Comparison of ENCODE assay signal across 10 cellular contexts in genomic region chr14:105168093-105168420, GRCh38. TPM values are rescaled to one million over a fixed set of nuclear protein-coding genes. Genes with fewer than 3 reads are reported as not detected.
DNase-seq lines count a peak whose midpoint lies in the region; ATAC-seq and TF ChIP-seq lines count a peak whose summit lies in the region.
"Had no signal": no experiment of that assay in that cellular context is flagged by ENCODE, and none has a peak within 500 bp of the region (broad histone marks: within the 10 kb centered on the region; RNA-seq: fewer than 3 reads in every experiment).

No MANE protein-coding gene starts in this region.

- ATAC-seq in activated T-cell treated with anti-CD3 and anti-CD28 coated beads, Interleukin-2, amount 50 U/mL, for 72 hours (replicated peaks in 1 of 2): peak in 1 of 2 donors; percentile 1
- ATAC-seq in activated naive CD8-positive, alpha-beta T cell treated with anti-CD3 and anti-CD28 coated beads, Interleukin-2, amount 10 ng/mL, durations not matched to agents 7 days and 5 days (ENCODE audit: low read depth): no peak
- ATAC-seq in left lung: no peak
- ATAC-seq in thoracic aorta (ENCODE audit: insufficient number of reproducible peaks, low FRiP score, low read depth): no peak
- ATAC-seq in GM21528 (IDR thresholded peaks at IDR 0.05; ENCODE audit: low FRiP score, unreplicated experiment): no peak
- no peak for ATAC-seq in GM19324 (IDR thresholded peaks at IDR 0.05; ENCODE audit: low FRiP score, unreplicated experiment)

- H3K27me3 ChIP-seq in left lung (peaks cover 0 to 52% of the 10 kb centered on the region in 2 donors), thoracic aorta (replicated peaks; ENCODE audit: insufficient read depth) (no peaks in the 10 kb centered on the region)

- H3K4me1 ChIP-seq in left lung (peaks cover 16 to 36% of the 10 kb centered on the region in 2 donors), thoracic aorta (ENCODE audit: control insufficient read depth in 1 of 2, low read depth in 2 of 2) (peaks cover 12 to 29% of the 10 kb centered on the region in 2 donors)

- no peak overlapping the region for H3K27ac ChIP-seq in left lung
- H3K27ac ChIP-seq in thoracic aorta: no peak overlapping the region

- intact Hi-C loops in left lung (cut with DNase I): no loop called here

- POLR2A ChIA-PET in activated naive CD8-positive, alpha-beta T cell treated with anti-CD3 and anti-CD28 coated beads, Interleukin-2, amount 10 ng/mL, durations not matched to agents 7 days and 5 days (lab: Charles Lee): interaction anchor here (2.7 kb wide), 1 partner anchor 14 kb away, joined by 13 read pairs; no protein-coding TSS in a partner anchor

- peak overlapping the region; percentile 50 to 67 for H3K4me3 Mint-ChIP-seq in activated T-cell treated with anti-CD3 and anti-CD28 coated beads, Interleukin-2, amount 50 U/mL, for 72 hours
- peak overlapping the region; percentile 40 for H3K4me3 Mint-ChIP-seq in activated naive CD8-positive, alpha-beta T cell treated with anti-CD3 and anti-CD28 coated beads, Interleukin-2, amount 10 ng/mL, durations not matched to agents 7 days and 5 days

- H3K9me3 ChIP-seq in left lung (no peaks in the 10 kb centered on the region), thoracic aorta (no peaks in the 10 kb centered on the region)

- no peak for DNase-seq in activated T-cell treated with anti-CD3 and anti-CD28 coated beads, Interleukin-2, amount 50 U/mL, for 72 hours
- no peak for DNase-seq in activated T-cell treated with anti-CD3 and anti-CD28 coated beads, Interleukin-2, amount 50 U/mL, for 48 hours
- DNase-seq in activated naive CD8-positive, alpha-beta T cell treated with anti-CD3 and anti-CD28 coated beads, Interleukin-2, amount 10 ng/mL, durations not matched to agents 7 days and 5 days: no peak
- DNase-seq in left lung (no peak), thoracic aorta (ENCODE audit: low spot score) (no peak), mesenteric fat pad (ENCODE audit: low spot score) (no peak)
- DNase-seq: NCI-H187 treated with DMSO at 0.1 percent for 48 hours had no signal

- peaks cover 8% of the 10 kb centered on the region for H3K27me3 Mint-ChIP-seq in activated T-cell treated with anti-CD3 and anti-CD28 coated beads, Interleukin-2, amount 50 U/mL, for 72 hours (ENCODE audit: low read depth)
- peaks cover 17% of the 10 kb centered on the region for H3K27me3 Mint-ChIP-seq in activated naive CD8-positive, alpha-beta T cell treated with anti-CD3 and anti-CD28 coated beads, Interleukin-2, amount 10 ng/mL, durations not matched to agents 7 days and 5 days

- H3K4me1 Mint-ChIP-seq in activated T-cell treated with anti-CD3 and anti-CD28 coated beads, Interleukin-2, amount 50 U/mL, for 72 hours (ENCODE audit: low read depth): peaks cover 13% of the 10 kb centered on the region
- H3K4me1 Mint-ChIP-seq in activated naive CD8-positive, alpha-beta T cell treated with anti-CD3 and anti-CD28 coated beads, Interleukin-2, amount 10 ng/mL, durations not matched to agents 7 days and 5 days: peaks cover 6% of the 10 kb centered on the region

- H3K9me3 Mint-ChIP-seq in activated T-cell treated with anti-CD3 and anti-CD28 coated beads, Interleukin-2, amount 50 U/mL, for 72 hours: no peaks in the 10 kb centered on the region
- no peaks in the 10 kb centered on the region for H3K9me3 Mint-ChIP-seq in activated naive CD8-positive, alpha-beta T cell treated with anti-CD3 and anti-CD28 coated beads, Interleukin-2, amount 10 ng/mL, durations not matched to agents 7 days and 5 days
- H3K9me3 Mint-ChIP-seq: nephron progenitor cell had no signal

- H3K27ac Mint-ChIP-seq in activated T-cell treated with anti-CD3 and anti-CD28 coated beads, Interleukin-2, amount 50 U/mL, for 72 hours: no peak overlapping the region
- H3K27ac Mint-ChIP-seq in activated naive CD8-positive, alpha-beta T cell treated with anti-CD3 and anti-CD28 coated beads, Interleukin-2, amount 10 ng/mL, durations not matched to agents 7 days and 5 days: no peak overlapping the region
- H3K27ac Mint-ChIP-seq: nephron progenitor cell had no signal

- no peaks in the 10 kb centered on the region for H3K36me3 Mint-ChIP-seq in activated T-cell treated with anti-CD3 and anti-CD28 coated beads, Interleukin-2, amount 50 U/mL, for 72 hours (ENCODE audit: insufficient read depth in 2 of 2)
- H3K36me3 Mint-ChIP-seq in activated naive CD8-positive, alpha-beta T cell treated with anti-CD3 and anti-CD28 coated beads, Interleukin-2, amount 10 ng/mL, durations not matched to agents 7 days and 5 days: no peaks in the 10 kb centered on the region

- no peak for TF ChIP-seq CTCF in left lung (IDR thresholded peaks at IDR 0.05)
- TF ChIP-seq CTCF in thoracic aorta (IDR thresholded peaks at IDR 0.05): no peak

- H3K4me3 ChIP-seq in left lung (peak overlapping the region; percentile 35 to 48), thoracic aorta (peak overlapping the region; percentile 62)

- H3K36me3 ChIP-seq in left lung (no peaks in the 10 kb centered on the region), thoracic aorta (no peaks in the 10 kb centered on the region)

RNA-seq across cellular contexts. Expression of gene JAG2, which starts 0.5 kb away (rescaled TPM):
- total RNA-seq in activated T-cell treated with anti-CD3 and anti-CD28 coated beads, Interleukin-2, amount 50 U/mL, for 72 hours: 1 to 10 TPM; 3.1 to 5.4 TPM
- total RNA-seq in activated naive CD8-positive, alpha-beta T cell treated with anti-CD3 and anti-CD28 coated beads, Interleukin-2, amount 10 ng/mL, durations not matched to agents 7 days and 5 days: 1 to 10 TPM; 1.8 to 3.2 TPM
- total RNA-seq in left lung: 10 to 100 TPM; 32.0 to 34.2 TPM
- total RNA-seq in thoracic aorta: 10 to 100 TPM in 1 of 2 donors, 1 to 10 TPM in 1; 8.8 to 12.0 TPM
- total RNA-seq in mesenteric fat pad: 25.1 TPM

RNA-seq across cellular contexts. Expression of gene NUDT14, which starts 13.1 kb away (rescaled TPM):
- total RNA-seq in activated T-cell treated with anti-CD3 and anti-CD28 coated beads, Interleukin-2, amount 50 U/mL, for 72 hours: 10 to 100 TPM; 13.3 to 18.2 TPM
- total RNA-seq in activated naive CD8-positive, alpha-beta T cell treated with anti-CD3 and anti-CD28 coated beads, Interleukin-2, amount 10 ng/mL, durations not matched to agents 7 days and 5 days: 10 to 100 TPM; 23.3 to 28.0 TPM
- total RNA-seq in left lung (10 to 100 TPM; 52.5 to 77.5 TPM), thoracic aorta (10 to 100 TPM in 1 of 2 donors, 1 to 10 TPM in 1; 4.1 to 23.6 TPM), mesenteric fat pad (28.3 TPM)
